29 cellular contexts compared by ENCODE assay signal in the genomic region with DNA sequence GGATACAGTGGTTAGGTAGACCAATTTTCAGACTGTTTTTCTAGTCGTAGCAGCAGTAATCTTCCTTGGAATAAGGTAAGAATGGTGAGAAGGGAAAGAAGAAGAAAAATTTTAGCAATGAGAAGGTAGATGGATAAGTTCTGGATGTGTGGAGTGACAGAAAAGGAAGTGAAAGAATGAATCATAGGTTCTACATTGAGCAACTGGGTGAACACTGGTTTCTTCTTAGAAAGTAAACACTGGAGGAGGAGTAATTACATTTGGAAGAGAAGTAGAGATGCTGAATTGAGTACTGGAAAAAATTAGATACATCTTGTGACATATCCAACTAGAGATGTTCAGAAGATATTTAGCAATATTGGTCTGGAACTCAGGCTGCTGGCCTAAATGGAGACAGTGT.
DNase-seq lines count a peak whose midpoint lies in the region; ATAC-seq, FAIRE-seq and TF ChIP-seq lines count a peak whose summit lies in the region.
"Had no signal": no experiment of that assay in that cellular context is flagged by ENCODE, and none has a peak within 500 bp of the region (broad histone marks: within the 10 kb centered on the region; RNA-seq: fewer than 3 reads in every experiment).

No MANE protein-coding gene starts in this region.

- no peaks in the 10 kb centered on the region for H3K79me2 ChIP-seq in K562 (ENCODE audit: control insufficient read depth, insufficient read depth, low read length)

- peaks cover 31% of the 10 kb centered on the region for H3K9me3 Mint-ChIP-seq in WTC11

- no peaks in the 10 kb centered on the region for H3K9me1 ChIP-seq in K562 (ENCODE audit: control insufficient read depth, insufficient read depth, low read length)

- peak; percentile 89 for ATAC-seq in GM18868 (IDR thresholded peaks at IDR 0.05; ENCODE audit: unreplicated experiment)
- ATAC-seq in HG03378 (IDR thresholded peaks at IDR 0.05; ENCODE audit: unreplicated experiment), result peak; percentile 53
- no peak for ATAC-seq in K562
- ATAC-seq in GM18909 (IDR thresholded peaks at IDR 0.05; ENCODE audit: poor library complexity, unreplicated experiment), result no peak
- ATAC-seq in WTC11, result no peak
- ATAC-seq in GM18867 (IDR thresholded peaks at IDR 0.05; ENCODE audit: unreplicated experiment), result no peak
- ATAC-seq: lower lobe of right lung, psoas muscle had no signal

- no peak overlapping the region for H3K27ac ChIP-seq in K562 (ENCODE audit: extremely low read depth, low read depth, low read length)
- H3K27ac ChIP-seq: esophagus squamous epithelium, lower lobe of right lung, neural progenitor cell, psoas muscle, RWPE1, uterus had no signal

- H3K4me1 Mint-ChIP-seq in WTC11, result peaks cover 5% of the 10 kb centered on the region
- H3K4me1 Mint-ChIP-seq: activated CD4-positive, alpha-beta memory T cell treated with anti-CD3 and anti-CD28 coated beads, Interleukin-2, amount 10 ng/mL, durations not matched to agents 7 days and 5 days had no signal

- TF ChIP-seq CTCF in K562 (IDR thresholded peaks at IDR 0.05 in 2 of 3, conservative IDR thresholded peaks at IDR 0.05 in 1 of 3; ENCODE audit: insufficient read depth in 2 of 3, low read depth in 1 of 3, low read length in 3 of 3), result no peak
- no peak for TF ChIP-seq CTCF in WTC11 (IDR thresholded peaks at IDR 0.05)

- no peaks in the 10 kb centered on the region for H3K36me3 ChIP-seq in K562 (ENCODE audit: control insufficient read depth, insufficient read depth, low read length)
- H3K36me3 ChIP-seq: esophagus squamous epithelium, lower lobe of right lung, neural progenitor cell, uterus had no signal

- intact Hi-C loops in K562 (cut with micrococcal nuclease), result no loop called here

- no peak for TF ChIP-seq EP300 in K562 (IDR thresholded peaks at IDR 0.05; ENCODE audit: low read length)

- H3K4me1 ChIP-seq in K562 (replicated peaks in 1 of 2; ENCODE audit: control insufficient read depth in 2 of 2, insufficient read depth in 2 of 2, low read length in 2 of 2), result no peaks in the 10 kb centered on the region
- H3K4me1 ChIP-seq: esophagus squamous epithelium, lower lobe of right lung, neural progenitor cell, psoas muscle, uterus had no signal

- TF ChIP-seq RAD21 in K562 (CRISPR knock-in tag; conservative IDR thresholded peaks at IDR 0.05 in 1 of 2, IDR thresholded peaks at IDR 0.05 in 1 of 2), result no peak

- peaks cover 14% of the 10 kb centered on the region for H3K36me3 Mint-ChIP-seq in WTC11
- H3K36me3 Mint-ChIP-seq: brain, IgD-negative memory B cell, neural progenitor cell had no signal

- H3K27me3 ChIP-seq in K562 (ENCODE audit: control insufficient read depth in 2 of 2, insufficient read depth in 2 of 2, low read length in 2 of 2), result no peaks in the 10 kb centered on the region
- H3K27me3 ChIP-seq: esophagus squamous epithelium, neural progenitor cell, uterus had no signal

- peak; percentile 99 for DNase-seq in NOMO-1 treated with DMSO at 0.1 percent for 48 hours (lab: John Stamatoyannopoulos, UW; ENCODE audit: unreplicated experiment)
- no peak for DNase-seq in K562 (ENCODE audit: extremely low read depth in 1 of 4, low spot score in 3 of 4)
- DNase-seq in WTC11 (ENCODE audit: low spot score), result no peak
- no peak for DNase-seq in cerebellum (ENCODE audit: low spot score)
- DNase-seq: ACHN; activated CD4-positive, alpha-beta memory T cell treated with anti-CD3 and anti-CD28 coated beads, Interleukin-2, amount 10 ng/mL, durations not matched to agents 7 days and 5 days; activated gamma-delta T cell treated with Interleukin-2 at 50 U/mL for 16 hours; C1 segment of cervical spinal cord; Calu3; effector memory CD4-positive, alpha-beta T cell; EL; esophagus squamous epithelium; kidney; lower lobe of right lung; NCI-H187; NCI-H2227 treated with DMSO at 0.1 percent for 48 hours; psoas muscle; substantia nigra; T1000; uterus had no signal

- H3K9me3 ChIP-seq in K562 (replicated peaks; ENCODE audit: control insufficient read depth, insufficient read depth, low read depth, low read length), result peaks cover 5% of the 10 kb centered on the region; the same call in 1 of the 2 replicates
- H3K9me3 ChIP-seq: esophagus squamous epithelium, lower lobe of right lung, psoas muscle, uterus had no signal

- H3K27ac Mint-ChIP-seq in WTC11, result no peak overlapping the region
- H3K27ac Mint-ChIP-seq: activated CD4-positive, alpha-beta memory T cell treated with anti-CD3 and anti-CD28 coated beads, Interleukin-2, amount 10 ng/mL, durations not matched to agents 7 days and 5 days; brain; IgD-negative memory B cell; neural progenitor cell had no signal

- H3K9ac ChIP-seq in K562 (ENCODE audit: insufficient read depth in 1 of 2, low read depth in 2 of 2, low read length in 2 of 2), result no peak overlapping the region
- H3K9ac ChIP-seq: neural progenitor cell had no signal

- FAIRE-seq in K562 (lab: Jason Lieb, UNC), result no peak
- FAIRE-seq: colon, kidney had no signal

- peak overlapping the region; percentile 3; the same call in 1 of the 2 replicates for H2AFZ ChIP-seq in K562 (ENCODE audit: low read depth, low read length)
- H2AFZ ChIP-seq: neural progenitor cell had no signal

- TF ChIP-seq POLR2A in K562 (conservative IDR thresholded peaks at IDR 0.05), result no peak

- no peak overlapping the region for H3K4me3 Mint-ChIP-seq in WTC11
- H3K4me3 Mint-ChIP-seq: activated CD4-positive, alpha-beta memory T cell treated with anti-CD3 and anti-CD28 coated beads, Interleukin-2, amount 10 ng/mL, durations not matched to agents 7 days and 5 days; brain; IgD-negative memory B cell; neural progenitor cell had no signal

- POLR2A ChIA-PET in K562 (lab: Yijun Ruan, JAX) (no interaction called here), WTC11 (lab: Charles Lee) (no interaction called here)

- H3K27me3 Mint-ChIP-seq in WTC11 (ENCODE audit: low read depth), result no peaks in the 10 kb centered on the region
- H3K27me3 Mint-ChIP-seq: activated CD4-positive, alpha-beta memory T cell treated with anti-CD3 and anti-CD28 coated beads, Interleukin-2, amount 10 ng/mL, durations not matched to agents 7 days and 5 days; brain had no signal

- H3K4me2 ChIP-seq in K562 (ENCODE audit: insufficient read depth, low read length), result no peak overlapping the region
- H3K4me2 ChIP-seq: neural progenitor cell had no signal

- H3K4me3 ChIP-seq in K562, result no peak overlapping the region
- H3K4me3 ChIP-seq: esophagus squamous epithelium, lower lobe of right lung, neural progenitor cell, psoas muscle, uterus had no signal

- WGBS in K562 (ENCODE audit: insufficient coverage, low coverage, missing lambda C conversion rate), result 6% methylated on average over 1 of the region's 1 CpG

- BruUV-seq in K562 (replicated peaks; lab: Mats Ljungman, UMichigan), result no TSS peak

- no peaks in the 10 kb centered on the region for H4K20me1 ChIP-seq in K562 (replicated peaks; ENCODE audit: control insufficient read depth, insufficient read depth, low read length)

- CTCF ChIA-PET in K562 (lab: Yijun Ruan, JAX; ENCODE audit: low intra/inter-chr PET ratio), result no interaction called here
- CTCF ChIA-PET in WTC11 (lab: Charles Lee), result no interaction called here

- in situ Hi-C loops in K562 (cut with MboI), result no loop called here

TF ChIP-seq in K562, 482 proteins besides CTCF, POLR2A, EP300 and RAD21 (continues in another document):
- TF ChIP-seq CEBPG (CRISPR knock-in tag; IDR thresholded peaks at IDR 0.05), result no peak
- TF ChIP-seq CEBPG (tag; conservative IDR thresholded peaks at IDR 0.05 in 1 of 2, IDR thresholded peaks at IDR 0.05 in 1 of 2), result peak in 1 of 2 experiments; percentile 65; a peak in 2 of 4 replicates
- no peak for TF ChIP-seq SLC30A9 (CRISPR knock-in tag; IDR thresholded peaks at IDR 0.05)
- TF ChIP-seq MAZ (CRISPR knock-in tag; conservative IDR thresholded peaks at IDR 0.05 in 1 of 2, IDR thresholded peaks at IDR 0.05 in 1 of 2), result peak in 1 of 2 experiments; percentile 39; a peak in 1 of 4 replicates
- no peak for TF ChIP-seq NEUROD1 (IDR thresholded peaks at IDR 0.05; ENCODE audit: borderline replicate concordance, low read depth, low read length, partially characterized antibody)
- TF ChIP-seq ZNF121 (CRISPR knock-in tag; conservative IDR thresholded peaks at IDR 0.05), result 0 out of 2 replicates have a peak, but pooled peaks have one; percentile 12

TF ChIP-seq in WTC11, 78 proteins besides CTCF, POLR2A, EP300 and RAD21 (continues in another document):
- TF ChIP-seq PRDM15 (CRISPR knock-in tag; IDR thresholded peaks at IDR 0.05) (no peak), SMAD4 (CRISPR knock-in tag; IDR thresholded peaks at IDR 0.05) (no peak)
- TF ChIP-seq, protein P1, sequence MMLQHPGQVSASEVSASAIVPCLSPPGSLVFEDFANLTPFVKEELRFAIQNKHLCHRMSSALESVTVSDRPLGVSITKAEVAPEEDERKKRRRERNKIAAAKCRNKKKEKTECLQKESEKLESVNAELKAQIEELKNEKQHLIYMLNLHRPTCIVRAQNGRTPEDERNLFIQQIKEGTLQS (CRISPR knock-in tag; conservative IDR thresholded peaks at IDR 0.05), result no peak

Comparison
In these comparisons a context has a peak if more than half of its experiments do, and no peak if none do; other contexts are left out.
1. ATAC-seq: peak in GM18868 (single experiment) and HG03378 (single experiment); none in K562 (single experiment), GM18909 (single experiment), WTC11 (single experiment) and GM18867 (single experiment).